ENCODE assay signal across 8 cellular contexts in the genomic region with DNA sequence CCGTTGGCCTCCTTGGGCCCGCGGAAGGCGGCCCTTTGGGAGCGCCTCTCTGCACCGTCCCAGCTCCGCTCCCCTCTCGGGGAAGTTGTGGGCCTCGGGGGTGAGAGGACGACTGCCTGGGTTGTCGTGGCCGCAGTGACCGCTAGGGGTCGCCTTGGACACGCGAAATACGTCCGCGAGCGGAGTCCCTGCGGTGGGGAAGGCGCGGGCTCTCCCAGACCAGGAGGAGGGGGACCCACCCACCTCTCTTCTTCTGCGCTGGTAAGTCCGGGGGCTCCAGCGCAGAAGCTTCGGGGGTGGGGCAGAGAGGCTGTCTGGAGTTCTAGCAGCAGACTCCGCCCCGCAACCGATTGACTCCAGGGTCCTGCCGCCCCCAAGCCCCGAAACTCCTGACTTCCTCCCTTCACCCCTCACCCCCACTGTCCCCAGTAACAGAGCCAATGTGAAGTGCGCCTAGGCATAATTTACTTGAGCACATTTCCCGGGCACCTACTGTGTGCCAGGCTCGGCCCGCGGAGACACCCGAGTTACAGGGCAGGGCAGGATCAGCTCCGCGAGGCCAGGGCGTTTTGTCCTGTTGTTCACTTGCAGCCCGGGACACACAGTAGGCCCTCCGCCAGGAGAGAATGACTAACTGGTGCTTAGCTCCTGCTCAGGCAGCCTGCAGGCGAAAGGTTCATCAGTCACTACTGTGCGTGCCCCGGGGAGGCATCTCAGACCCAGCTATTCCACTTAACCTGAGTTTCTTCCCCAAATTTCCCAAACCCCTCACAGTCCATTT. TPM values are rescaled to one million over a fixed set of nuclear protein-coding genes. Genes with fewer than 3 reads are reported as not detected.
DNase-seq lines count a peak whose midpoint lies in the region; ATAC-seq and TF ChIP-seq lines count a peak whose summit lies in the region.

No MANE protein-coding gene starts in this region.

- peak overlapping the region; percentile 47; the same call in 1 of the 2 replicates for H3K9ac ChIP-seq in HUES64 (ENCODE audit: low read depth, low read length)

- H3K27me3 Mint-ChIP-seq in activated naive CD8-positive, alpha-beta T cell treated with anti-CD3 and anti-CD28 coated beads, Interleukin-2, amount 10 ng/mL, durations not matched to agents 7 days and 5 days, result peaks cover 13% of the 10 kb centered on the region

- peak overlapping the region; percentile 72 for H3K4me3 Mint-ChIP-seq in activated naive CD8-positive, alpha-beta T cell treated with anti-CD3 and anti-CD28 coated beads, Interleukin-2, amount 10 ng/mL, durations not matched to agents 7 days and 5 days

- H3K27me3 ChIP-seq in HUES64 (ENCODE audit: insufficient read depth, low read length) (peaks cover 10% of the 10 kb centered on the region; the same call in 1 of the 2 replicates), heart right ventricle (peaks cover 0 to 7% (median 0%) of the 10 kb centered on the region in 7 donors), upper lobe of left lung (no peaks in the 10 kb centered on the region)

- WGBS in HUES64, result 13% methylated on average over 45 of the region's 46 CpGs
- WGBS in heart right ventricle, 2 donors, result 11 to 12% methylated on average over 45 to 46 of the region's 46 CpGs
- WGBS in upper lobe of left lung, 2 donors, result 18 to 30% methylated on average over 19 to 44 of the region's 46 CpGs

- H3K9me3 Mint-ChIP-seq in activated naive CD8-positive, alpha-beta T cell treated with anti-CD3 and anti-CD28 coated beads, Interleukin-2, amount 10 ng/mL, durations not matched to agents 7 days and 5 days, result no peaks in the 10 kb centered on the region

- H3K36me3 ChIP-seq in HUES64 (ENCODE audit: insufficient read depth, low read length) (no peaks in the 10 kb centered on the region), heart right ventricle (no peaks in the 10 kb centered on the region), upper lobe of left lung (no peaks in the 10 kb centered on the region)

- intact Hi-C loops in heart right ventricle (cut with DNase I), result loop anchor here in 3 of 10 donors (5.0 kb wide), 2 partner anchors 171 to 239 kb away; a partner anchor contains a TSS
- intact Hi-C loops in posterior vena cava (cut with DNase I), result no loop called here

- no peaks in the 10 kb centered on the region for H3K36me3 Mint-ChIP-seq in activated naive CD8-positive, alpha-beta T cell treated with anti-CD3 and anti-CD28 coated beads, Interleukin-2, amount 10 ng/mL, durations not matched to agents 7 days and 5 days

- H3K4me3 ChIP-seq in HUES64 (ENCODE audit: low read length), result peak overlapping the region; percentile 57
- H3K4me3 ChIP-seq in heart right ventricle, result peak overlapping the region in 9 of 10 donors; percentile 35 to 60 (median 50)
- peak overlapping the region; percentile 16 to 41 (median 28) for H3K4me3 ChIP-seq in upper lobe of left lung

- peaks cover 17% of the 10 kb centered on the region for H3K4me1 Mint-ChIP-seq in activated naive CD8-positive, alpha-beta T cell treated with anti-CD3 and anti-CD28 coated beads, Interleukin-2, amount 10 ng/mL, durations not matched to agents 7 days and 5 days

- peak; percentile 89 to 97 (median 95) for TF ChIP-seq CTCF in heart right ventricle (IDR thresholded peaks at IDR 0.05)
- TF ChIP-seq CTCF in upper lobe of left lung (IDR thresholded peaks at IDR 0.05), result peak; percentile 93 to 96 (median 94)

- no peak for TF ChIP-seq POLR2A in upper lobe of left lung (IDR thresholded peaks at IDR 0.05)

- no peak for TF ChIP-seq EP300 in upper lobe of left lung (IDR thresholded peaks at IDR 0.05)

- POLR2A ChIA-PET in activated naive CD8-positive, alpha-beta T cell treated with anti-CD3 and anti-CD28 coated beads, Interleukin-2, amount 10 ng/mL, durations not matched to agents 7 days and 5 days (lab: Charles Lee), result interaction anchor here (1.0 kb wide), 1 partner anchor 16 kb away, joined by 5 read pairs; no protein-coding TSS in a partner anchor

- peaks cover 28% of the 10 kb centered on the region for H3K4me1 ChIP-seq in HUES64 (ENCODE audit: insufficient read depth, low read length)
- peaks cover 14 to 52% (median 42%) of the 10 kb centered on the region in 9 donors for H3K4me1 ChIP-seq in heart right ventricle
- H3K4me1 ChIP-seq in upper lobe of left lung, result peaks cover 37 to 48% (median 44%) of the 10 kb centered on the region in 4 donors

- no peak overlapping the region for H3K27ac Mint-ChIP-seq in activated naive CD8-positive, alpha-beta T cell treated with anti-CD3 and anti-CD28 coated beads, Interleukin-2, amount 10 ng/mL, durations not matched to agents 7 days and 5 days

- no peaks in the 10 kb centered on the region for H3K9me3 ChIP-seq in HUES64 (ENCODE audit: insufficient read depth, low read depth, low read length)
- no peaks in the 10 kb centered on the region for H3K9me3 ChIP-seq in heart right ventricle
- H3K9me3 ChIP-seq in upper lobe of left lung, result no peaks in the 10 kb centered on the region

- H3K27ac ChIP-seq in HUES64 (ENCODE audit: low read depth, low read length) (no peak overlapping the region), heart right ventricle (peak overlapping the region in 1 of 10 donors; percentile 8), upper lobe of left lung (no peak overlapping the region)

- peak; percentile 26 for ATAC-seq in GM19468 (IDR thresholded peaks at IDR 0.05; ENCODE audit: extremely low read depth, unreplicated experiment)
- ATAC-seq in activated naive CD8-positive, alpha-beta T cell treated with anti-CD3 and anti-CD28 coated beads, Interleukin-2, amount 10 ng/mL, durations not matched to agents 7 days and 5 days (ENCODE audit: low read depth), result peak; percentile 92
- peak; percentile 80 to 87 (median 86) for ATAC-seq in heart right ventricle
- ATAC-seq in upper lobe of left lung (ENCODE audit: low FRiP score in 2 of 2), result peak; percentile 83 to 95

- DNase-seq in CMK (ENCODE audit: low read depth), result peak; percentile 75
- DNase-seq in SKM-1 (lab: John Stamatoyannopoulos, UW; ENCODE audit: unreplicated experiment), result peak; percentile 53
- peak; percentile 92 for DNase-seq in activated naive CD8-positive, alpha-beta T cell treated with anti-CD3 and anti-CD28 coated beads, Interleukin-2, amount 10 ng/mL, durations not matched to agents 7 days and 5 days
- peak; percentile 90 to 94 for DNase-seq in heart right ventricle
- peak; percentile 98 for DNase-seq in posterior vena cava (ENCODE audit: low spot score)
- DNase-seq in upper lobe of left lung, result peak; percentile 90 to 97

RNA-seq across cellular contexts. Expression of a gene that starts 32.8 kb away (rescaled TPM):
- not detected for polyA plus RNA-seq in HUES64 (2013, experiment 1 of 2)
- not detected for polyA plus RNA-seq in HUES64 (2013, experiment 2 of 2)
- not detected for total RNA-seq in activated naive CD8-positive, alpha-beta T cell treated with anti-CD3 and anti-CD28 coated beads, Interleukin-2, amount 10 ng/mL, durations not matched to agents 7 days and 5 days
- 1 to 10 TPM; 1.2 to 4.6 (median 2.4) TPM for total RNA-seq in heart right ventricle
- 1 to 10 TPM; 2.3 to 3.1 TPM for polyA plus RNA-seq in heart right ventricle
- total RNA-seq in posterior vena cava, result 1 to 10 TPM; 7.5 to 9.3 TPM
- 10 to 100 TPM in 1 of 6 donors, 1 to 10 TPM in 2, under 1 TPM in 2, not detected in 1; 0.59 to 35.6 (median 3.3) TPM for total RNA-seq in upper lobe of left lung

RNA-seq across cellular contexts. Expression of a gene that starts 59.7 kb away (rescaled TPM):
- polyA plus RNA-seq in HUES64 (2013, experiment 1 of 2), result 3.5 TPM
- 5.3 TPM for polyA plus RNA-seq in HUES64 (2013, experiment 2 of 2)
- 1 to 10 TPM; 4.4 to 5.3 TPM for total RNA-seq in activated naive CD8-positive, alpha-beta T cell treated with anti-CD3 and anti-CD28 coated beads, Interleukin-2, amount 10 ng/mL, durations not matched to agents 7 days and 5 days
- total RNA-seq in heart right ventricle (10 to 100 TPM in 2 of 10 donors, 1 to 10 TPM in 8; 3.1 to 11.6 (median 6.3) TPM), posterior vena cava (1 to 10 TPM; 6.6 to 7.6 TPM), upper lobe of left lung (10 to 100 TPM in 5 of 6 donors, 1 to 10 TPM in 1; 9.7 to 54.7 (median 16.9) TPM)
- polyA plus RNA-seq in heart right ventricle, result 1 to 10 TPM; 5.5 to 7.0 TPM

Comparison
In these comparisons a context has a peak if more than half of its experiments do, and no peak if none do; other contexts are left out.
1. ATAC-seq: peak in every context shown above with its lines; median percentile 92 in activated naive CD8-positive, alpha-beta T cell treated with anti-CD3 and anti-CD28 coated beads, Interleukin-2, amount 10 ng/mL, durations not matched to agents 7 days and 5 days; 89 in upper lobe of left lung; 86 in heart right ventricle; 26 in GM19468.